Comparison of ENCODE assay signal across 8 cellular contexts in genomic region chr1:11478571-11479374, GRCh38.
DNase-seq lines count a peak whose midpoint lies in the region; ATAC-seq and TF ChIP-seq lines count a peak whose summit lies in the region.

Gene DISP3 (plus strand): TSS chr1:11479155. CDS start chr1:11500993, 21,838 bp downstream.

- POLR2A ChIA-PET in GM10248 (lab: Yijun Ruan, JAX): no interaction called here

- DNase-seq in GM10248 (ENCODE audit: extremely low spot score) (peak; percentile 93), NCI-H187 (lab: John Stamatoyannopoulos, UW) (peak; percentile 86 to 89), UCSD-AML1 (lab: John Stamatoyannopoulos, UW; ENCODE audit: unreplicated experiment) (peak; percentile 76), brain microvascular endothelial cell (peak; percentile 40), iPS-NIHi7 (ENCODE audit: extremely low spot score) (peak; percentile 99)
- DNase-seq in stimulated activated CD4-positive, alpha-beta T cell treated with anti-CD3 and anti-CD28 coated beads, Interleukin-12 subunit alpha, Interleukin-12 subunit beta, amount 100 ng/mL, for 48 hours (ENCODE audit: low read depth in 2 of 3, low spot score in 1 of 3): peak; percentile 56 to 72 (median 61)

- no peaks in the 10 kb centered on the region for H3K36me3 ChIP-seq in brain microvascular endothelial cell (replicated peaks)

- peaks cover 15% of the 10 kb centered on the region for H3K27me3 ChIP-seq in brain microvascular endothelial cell (replicated peaks)

- in situ Hi-C loops in brain microvascular endothelial cell (cut with HindIII; ENCODE audit: low pct_ligation_motif_present, low sequenced_read_pairs): no loop called here

- H3K4me3 ChIP-seq in brain microvascular endothelial cell (ENCODE audit: low read depth, low read length): peak within 1 kb of the TSS; percentile 54

- CTCF ChIA-PET in GM10248 (lab: Yijun Ruan, JAX): interaction anchor here (1.0 to 1.5 kb wide), 4 partner anchors 9 to 164 kb away, joined by 3 to 5 read pairs (median 4); no protein-coding TSS in a partner anchor

- peak; percentile 52 for TF ChIP-seq CTCF in GM10248 (IDR thresholded peaks at IDR 0.05; ENCODE audit: control extremely low read depth, extremely low read depth, low read depth, missing control alignments)
- peak; percentile 56 for TF ChIP-seq CTCF in brain microvascular endothelial cell (IDR thresholded peaks at IDR 0.05; ENCODE audit: low read depth, low read length, missing control alignments)

- ATAC-seq in HG02678 (IDR thresholded peaks at IDR 0.05; ENCODE audit: unreplicated experiment) (peak; percentile 77), HG03378 (IDR thresholded peaks at IDR 0.05; ENCODE audit: unreplicated experiment) (no peak)

- H3K27ac ChIP-seq in brain microvascular endothelial cell: peak within 1 kb of the TSS; percentile 63

Comparison
In these comparisons a context has a peak if more than half of its experiments do, and no peak if none do; other contexts are left out.
1. DNase-seq: peak in every context shown above with its lines; median percentile 99 in iPS-NIHi7; 93 in GM10248; 88 in NCI-H187; 76 in UCSD-AML1; 61 in stimulated activated CD4-positive, alpha-beta T cell treated with anti-CD3 and anti-CD28 coated beads, Interleukin-12 subunit alpha, Interleukin-12 subunit beta, amount 100 ng/mL, for 48 hours; 40 in brain microvascular endothelial cell.